Comparison of ENCODE assay signal across 25 cellular contexts in the genomic region with DNA sequence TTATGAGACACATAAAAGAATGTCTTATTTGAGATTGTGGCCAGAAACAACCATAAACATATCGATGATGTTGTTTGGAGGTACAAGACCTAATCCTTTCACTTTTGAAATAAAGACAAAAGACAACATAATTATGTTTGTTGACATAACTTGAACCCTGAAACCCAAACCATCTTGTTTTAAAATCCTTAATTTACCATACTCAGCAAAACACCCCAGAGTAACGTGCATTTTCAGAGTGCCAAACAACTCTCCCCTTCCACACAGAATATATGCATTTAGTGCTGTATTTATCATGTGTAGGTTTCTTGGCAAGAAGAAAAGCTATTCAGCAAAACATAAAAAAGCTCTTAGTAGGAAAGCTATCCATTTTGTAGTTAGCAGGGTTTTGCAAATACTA. TPM values are rescaled to one million over a fixed set of nuclear protein-coding genes. Genes with fewer than 3 reads are reported as not detected.
"Had no signal": no experiment of that assay in that cellular context is flagged by ENCODE, and none has a peak within 500 bp of the region (broad histone marks: within the 10 kb centered on the region; RNA-seq: fewer than 3 reads in every experiment).

No MANE protein-coding gene starts in this region.

- H3K36me3 ChIP-seq: Peyer's patch, SJSA1 had no signal

- H3K27ac ChIP-seq: HL-60, PC-9, Peyer's patch, SJSA1, SK-N-MC had no signal

- H3K4me2 ChIP-seq: PC-9 had no signal

- H3K4me1 ChIP-seq: SJSA1 had no signal

- DNase-seq: Karpas-422; KG1; MM.1S; MV-4-11; NCI-H1048; NCI-H1105; NCI-H1417; NCI-H1436 treated with DMSO at 0.1 percent for 48 hours; NCI-H1694; NCI-H187 treated with DMSO at 0.1 percent for 48 hours; NCI-H2029 treated with DMSO at 0.1 percent for 48 hours; NCI-H2171 treated with DMSO at 0.1 percent for 48 hours; NCI-H345; NCI-H446 treated with DMSO at 0.1 percent for 48 hours; NCI-H510A treated with DMSO at 0.1 percent for 48 hours; NCI-H526; NK-92 treated with Interleukin-12 subunit alpha and Interleukin-12 subunit beta, amount 100 ng/mL, for 24 hours; PC-9; Right ventricle myocardium superior; SIG-M5 had no signal

- H3K4me3 ChIP-seq: PC-9, Peyer's patch, SJSA1 had no signal

- H2AFZ ChIP-seq: PC-9 had no signal

- H3K9me3 ChIP-seq: Peyer's patch, SJSA1 had no signal

RNA-seq across cellular contexts. Expression of a gene that starts 17.5 kb away (rescaled TPM):
- total RNA-seq: OCI-LY7, Peyer's patch, Right ventricle myocardium superior had no signal
